7 cellular contexts compared by ENCODE assay signal in the genomic region with DNA sequence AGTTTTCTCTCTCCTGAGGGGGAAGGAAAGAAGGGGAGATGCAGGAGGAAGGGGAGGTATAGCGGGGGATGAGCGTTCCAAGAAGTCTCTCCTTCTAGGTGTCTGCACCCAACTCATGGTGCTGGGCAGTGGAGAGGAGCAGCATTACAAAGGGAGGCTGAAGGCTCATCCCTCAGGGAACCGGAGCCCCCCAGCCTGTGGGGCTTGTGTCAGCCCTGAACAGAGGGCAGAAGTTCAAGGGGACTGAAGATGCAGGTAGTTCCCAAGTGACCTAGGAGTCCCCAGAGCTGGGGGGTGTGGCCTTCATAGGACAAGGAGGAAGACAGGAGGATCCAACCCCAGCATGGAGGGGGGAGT. TPM values are rescaled to one million over a fixed set of nuclear protein-coding genes. Genes with fewer than 3 reads are reported as not detected.
A peak's percentile ranks its signal among the peaks of the same experiment; 100 is the strongest.
DNase-seq lines count a peak whose midpoint lies in the region; ATAC-seq, FAIRE-seq and TF ChIP-seq lines count a peak whose summit lies in the region.
"Had no signal": no experiment of that assay in that cellular context is flagged by ENCODE, and none has a peak within 500 bp of the region (broad histone marks: within the 10 kb centered on the region; RNA-seq: fewer than 3 reads in every experiment).

No MANE protein-coding gene starts in this region.

- no peaks in the 10 kb centered on the region for H3K9me3 ChIP-seq in heart right ventricle
- H3K9me3 ChIP-seq in upper lobe of left lung = no peaks in the 10 kb centered on the region
- no peaks in the 10 kb centered on the region for H3K9me3 ChIP-seq in small intestine (ENCODE audit: control insufficient read depth, low read depth)

- no peak for TF ChIP-seq POLR2A in upper lobe of left lung (IDR thresholded peaks at IDR 0.05)

- H3K4me1 ChIP-seq in heart right ventricle = peaks cover 37 to 64% (median 56%) of the 10 kb centered on the region in 9 donors
- peaks cover 48 to 55% (median 50%) of the 10 kb centered on the region in 4 donors for H3K4me1 ChIP-seq in upper lobe of left lung
- peaks cover 3 to 21% of the 10 kb centered on the region in 2 donors for H3K4me1 ChIP-seq in small intestine (ENCODE audit: control insufficient read depth in 2 of 2, insufficient read depth in 1 of 2, low read depth in 1 of 2, low read length in 1 of 2)

- ATAC-seq in heart right ventricle (no peak), Right ventricle myocardium inferior (no peak), upper lobe of left lung (ENCODE audit: low FRiP score in 2 of 2) (no peak), GM19035 (IDR thresholded peaks at IDR 0.05; ENCODE audit: unreplicated experiment) (no peak)

- TF ChIP-seq CTCF in heart right ventricle (IDR thresholded peaks at IDR 0.05) = no peak
- TF ChIP-seq CTCF in fibroblast of the aortic adventitia (IDR thresholded peaks at IDR 0.05; ENCODE audit: insufficient read depth, low read length) = no peak
- no peak for TF ChIP-seq CTCF in upper lobe of left lung (IDR thresholded peaks at IDR 0.05)

- H3K4me3 ChIP-seq in heart right ventricle (peak overlapping the region in 8 of 10 donors; percentile 74 to 100 (median 94)), fibroblast of the aortic adventitia (ENCODE audit: low read depth, low read length) (peak overlapping the region; percentile 92), upper lobe of left lung (peak overlapping the region in 1 of 4 donors; percentile 83), small intestine (ENCODE audit: low read depth in 1 of 2, low read length in 2 of 2) (no peak overlapping the region)

- DNase-seq in heart right ventricle (no peak), Right ventricle myocardium inferior (ENCODE audit: missing footprints) (no peak), fibroblast of the aortic adventitia (ENCODE audit: low read depth) (no peak), upper lobe of left lung (no peak), small intestine (no peak)
- DNase-seq: DMS 273 treated with DMSO at 0.1 percent for 48 hours had no signal

- TF ChIP-seq EP300 in upper lobe of left lung (IDR thresholded peaks at IDR 0.05) = no peak

- H3K36me3 ChIP-seq in heart right ventricle (peaks cover 0 to 22% (median 0%) of the 10 kb centered on the region in 9 donors), upper lobe of left lung (peaks cover 0 to 11% (median 0%) of the 10 kb centered on the region in 4 donors), small intestine (ENCODE audit: control insufficient read depth in 2 of 2, insufficient read depth in 2 of 2, low read length in 2 of 2) (peaks cover 0 to 2% of the 10 kb centered on the region in 2 donors)

- intact Hi-C loops in heart right ventricle (cut with DNase I) = loop anchor here in 3 of 10 donors (5.0 kb wide), 2 partner anchors 45 to 345 kb away; a partner anchor contains a TSS
- intact Hi-C loops in Right ventricle myocardium inferior (cut with DNase I) = no loop called here

- FAIRE-seq in small intestine (lab: Jason Lieb, UNC) = no peak

- 93 to 100% methylated on average over 3 of the region's 3 CpGs for WGBS in heart right ventricle, 2 donors
- WGBS in upper lobe of left lung, 2 donors = 84 to 94% methylated on average over 3 of the region's 3 CpGs
- WGBS in small intestine, 3 donors = 94 to 98% (median 97%) methylated on average over 3 of the region's 3 CpGs

- H3K27me3 ChIP-seq in heart right ventricle (no peaks in the 10 kb centered on the region), upper lobe of left lung (no peaks in the 10 kb centered on the region), small intestine (ENCODE audit: control insufficient read depth in 2 of 2, insufficient read depth in 2 of 2, low read length in 2 of 2) (no peaks in the 10 kb centered on the region)

- peak overlapping the region in 6 of 10 donors; percentile 78 to 99 (median 96) for H3K27ac ChIP-seq in heart right ventricle
- H3K27ac ChIP-seq in upper lobe of left lung = peak overlapping the region; percentile 64 to 99 (median 96)
- H3K27ac ChIP-seq in small intestine (ENCODE audit: low read depth in 1 of 2, low read length in 1 of 2) = peak overlapping the region in 1 of 2 donors; percentile 5

RNA-seq across cellular contexts. Expression of a gene that starts 1.8 kb away (rescaled TPM):
- total RNA-seq in heart right ventricle (10 to 100 TPM; 35.7 to 49.2 (median 40.9) TPM), Right ventricle myocardium inferior (38.5 TPM), fibroblast of the aortic adventitia (ENCODE audit: low replicate concordance) (9.6 and 44.8 TPM in 2 replicates), upper lobe of left lung (10 to 100 TPM; 11.5 to 42.4 (median 24.3) TPM)
- polyA plus RNA-seq in heart right ventricle (10 to 100 TPM; 38.2 to 44.7 TPM), small intestine (10 to 100 TPM; 23.9 to 32.7 (median 24.1) TPM)

RNA-seq across cellular contexts. Expression of a gene that starts 2.2 kb away (rescaled TPM):
- total RNA-seq in heart right ventricle = 100 to 1,000 TPM in 3 of 10 donors, 10 to 100 TPM in 7; 69.4 to 115 (median 93.8) TPM
- polyA plus RNA-seq in heart right ventricle = 100 to 1,000 TPM; 177 to 210 TPM
- 110 TPM for total RNA-seq in Right ventricle myocardium inferior
- 155 and 317 TPM in 2 replicates for total RNA-seq in fibroblast of the aortic adventitia (ENCODE audit: low replicate concordance)
- 100 to 1,000 TPM in 1 of 6 donors, 10 to 100 TPM in 5; 60.3 to 111 (median 80.0) TPM for total RNA-seq in upper lobe of left lung
- polyA plus RNA-seq in small intestine = 10 to 100 TPM; 70.0 to 87.3 (median 71.5) TPM

RNA-seq across cellular contexts. Expression of a gene that starts 16.9 kb away (rescaled TPM):
- total RNA-seq in heart right ventricle (1 to 10 TPM in 6 of 10 donors, under 1 TPM in 2, not detected in 2; 0.31 to 8.1 (median 2.6) TPM), Right ventricle myocardium inferior (0.27 TPM), fibroblast of the aortic adventitia (ENCODE audit: low replicate concordance) (11.4 and 73.9 TPM in 2 replicates), upper lobe of left lung (10 to 100 TPM in 3 of 6 donors, 1 to 10 TPM in 3; 1.8 to 16.9 (median 8.2) TPM)
- polyA plus RNA-seq in heart right ventricle (10 to 100 TPM in 1 of 2 donors, 1 to 10 TPM in 1; 2.0 to 32.8 TPM), small intestine (1 to 10 TPM; 1.4 to 5.2 (median 2.5) TPM)

RNA-seq across cellular contexts. Expression of a gene that starts 26.6 kb away (rescaled TPM):
- total RNA-seq in heart right ventricle = 10 to 100 TPM; 22.1 to 48.9 (median 34.4) TPM
- polyA plus RNA-seq in heart right ventricle = 10 to 100 TPM; 66.3 to 69.4 TPM
- total RNA-seq in Right ventricle myocardium inferior = 29.6 TPM
- 75.0 and 288 TPM in 2 replicates for total RNA-seq in fibroblast of the aortic adventitia (ENCODE audit: low replicate concordance)
- 10 to 100 TPM; 19.9 to 69.7 (median 37.2) TPM for total RNA-seq in upper lobe of left lung
- 10 to 100 TPM in 2 of 3 donors, 1 to 10 TPM in 1; 6.5 to 32.5 (median 18.6) TPM for polyA plus RNA-seq in small intestine

RNA-seq across cellular contexts. Expression of a gene that starts 28.2 kb away (rescaled TPM):
- not detected for total RNA-seq in heart right ventricle
- under 1 TPM in 1 of 2 donors, not detected in 1; 0.01 TPM for polyA plus RNA-seq in heart right ventricle
- total RNA-seq in Right ventricle myocardium inferior = not detected
- total RNA-seq in fibroblast of the aortic adventitia (ENCODE audit: low replicate concordance) = not detected in 2 replicates
- total RNA-seq in upper lobe of left lung = under 1 TPM in 2 of 6 donors, not detected in 4; 0.17 to 0.92 TPM
- not detected for polyA plus RNA-seq in small intestine

Comparison
In these comparisons a context has a peak if more than half of its experiments do, and no peak if none do; other contexts are left out.
1. H3K4me3 ChIP-seq: peak in heart right ventricle (8 of 10) and fibroblast of the aortic adventitia (single experiment); none in small intestine (0 of 2).